20 cellular contexts compared by ENCODE assay signal in genomic region chr3:100588251-100588650, GRCh38.
"Had no signal": no experiment of that assay in that cellular context is flagged by ENCODE, and none has a peak within 500 bp of the region (broad histone marks: within the 10 kb centered on the region; RNA-seq: fewer than 3 reads in every experiment).

No MANE protein-coding gene starts in this region.

- DNase-seq: colonic mucosa; cortex of kidney; dermis blood vessel endothelial cell; dorsolateral prefrontal cortex; effector CD4-positive, alpha-beta T cell; effector CD8-positive, alpha-beta T cell; effector memory CD4-positive, alpha-beta T cell; effector memory CD8-positive, alpha-beta T cell; endodermal cell; erythroblast; esophagus squamous epithelium; foreskin fibroblast; foreskin keratinocyte; foreskin melanocyte; gastrocnemius medialis; glutamatergic neuron; heart left ventricle; heart right ventricle had no signal

- ATAC-seq: effector memory CD8-positive, alpha-beta T cell; esophagus mucosa; foreskin keratinocyte; gastrocnemius medialis; gastroesophageal sphincter; heart left ventricle; heart right ventricle had no signal
